ENCODE assay signal across 20 cellular contexts in genomic region chr7:22375359-22376048, GRCh38. TPM values are rescaled to one million over a fixed set of nuclear protein-coding genes. Genes with fewer than 3 reads are reported as not detected.
DNase-seq lines count a peak whose midpoint lies in the region; ATAC-seq and TF ChIP-seq lines count a peak whose summit lies in the region.
"Had no signal": no experiment of that assay in that cellular context is flagged by ENCODE, and none has a peak within 500 bp of the region (broad histone marks: within the 10 kb centered on the region; RNA-seq: fewer than 3 reads in every experiment).

No MANE protein-coding gene starts in this region.

- no CpG with 5 or more reads among the region's 2 CpGs for WGBS in mesendoderm (ENCODE audit: extremely low coverage, insufficient coverage, low lambda C conversion rate)
- WGBS in right lobe of liver (ENCODE audit: insufficient coverage, low coverage, low lambda C conversion rate, missing lambda C conversion rate): no CpG with 5 or more reads among the region's 2 CpGs

- peak; percentile 27 for DNase-seq in GM04504 (ENCODE audit: low read depth)
- DNase-seq in OCI-LY7 (ENCODE audit: low spot score): no peak
- peak; percentile 41 for DNase-seq in fibroblast of gingiva (ENCODE audit: low read depth)
- peak; percentile 37 for DNase-seq in mesendoderm
- DNase-seq in H4 (ENCODE audit: low spot score): no peak
- no peak for DNase-seq in NCI-H446 (lab: John Stamatoyannopoulos, UW)
- DNase-seq in right lobe of liver: no peak
- DNase-seq in activated T-cell treated with anti-CD3 and anti-CD28 coated beads, Interleukin-2, amount 50 U/mL, for 1 hour: no peak
- DNase-seq: activated CD4-positive, alpha-beta T cell treated with anti-CD3 and anti-CD28 coated beads for 36 hours; effector memory CD4-positive, alpha-beta T cell; naive B cell; NCI-H146; NCI-H510A treated with DMSO at 0.1 percent for 48 hours; Peyer's patch; SJCRH30; small intestine; stimulated activated CD4-positive, alpha-beta T cell treated with anti-CD3 and anti-CD28 coated beads, Interleukin-1b, Interleukin-23, amount 100 ng/mL, for 48 hours; upper lobe of left lung had no signal

- H4K5ac ChIP-seq in mesendoderm (ENCODE audit: low read length): no peak overlapping the region

- no peak overlapping the region for H3K27ac ChIP-seq in OCI-LY7 (ENCODE audit: low read depth, low read length, poor library complexity, severe bottlenecking)
- H3K27ac ChIP-seq in mesendoderm (ENCODE audit: low read depth, low read length): no peak overlapping the region
- H3K27ac ChIP-seq in right lobe of liver: no peak overlapping the region
- H3K27ac ChIP-seq: Peyer's patch, SJCRH30, upper lobe of left lung had no signal

- no peak for ATAC-seq in right lobe of liver
- ATAC-seq: activated CD4-positive, alpha-beta T cell treated with anti-CD3 and anti-CD28 coated beads for 36 hours; GM12878 had no signal

- no peak overlapping the region for H3K9ac ChIP-seq in mesendoderm (ENCODE audit: low read length)

- H3K56ac ChIP-seq in mesendoderm (ENCODE audit: low read length): no peak overlapping the region

- H3K4me1 ChIP-seq in OCI-LY7 (ENCODE audit: insufficient read depth, low read length, poor library complexity, severe bottlenecking): peaks cover 45% of the 10 kb centered on the region
- no peaks in the 10 kb centered on the region for H3K4me1 ChIP-seq in mesendoderm (ENCODE audit: control insufficient read depth, low read depth, low read length)
- peaks cover 0 to 10% (median 0%) of the 10 kb centered on the region in 4 donors for H3K4me1 ChIP-seq in right lobe of liver
- H3K4me1 ChIP-seq: SJCRH30 had no signal

- no peak overlapping the region for H2AK5ac ChIP-seq in mesendoderm (ENCODE audit: low read length)

- no peak overlapping the region for H2BK15ac ChIP-seq in mesendoderm (replicated peaks; ENCODE audit: low read depth)

- H3K79me2 ChIP-seq in OCI-LY7 (ENCODE audit: insufficient read depth, low read depth, low read length) (no peaks in the 10 kb centered on the region), mesendoderm (ENCODE audit: control insufficient read depth, insufficient read depth, low read length) (no peaks in the 10 kb centered on the region)

- H3K4me2 ChIP-seq in OCI-LY7 (ENCODE audit: low read length) (no peak overlapping the region), mesendoderm (ENCODE audit: low read length) (no peak overlapping the region)

- H3K27me3 ChIP-seq in mesendoderm (ENCODE audit: insufficient read depth, low read length, poor library complexity): no peaks in the 10 kb centered on the region
- no peaks in the 10 kb centered on the region for H3K27me3 ChIP-seq in right lobe of liver
- H3K27me3 ChIP-seq: Peyer's patch, upper lobe of left lung had no signal

- H3K9me3 ChIP-seq in OCI-LY7 (ENCODE audit: low read length) (no peaks in the 10 kb centered on the region), right lobe of liver (no peaks in the 10 kb centered on the region)
- H3K9me3 ChIP-seq: Peyer's patch, SJCRH30, upper lobe of left lung had no signal

- TF ChIP-seq POLR2A in right lobe of liver (IDR thresholded peaks at IDR 0.05): no peak

- CTCF ChIA-PET in OCI-LY7 (lab: Charles Lee; ENCODE audit: unreplicated experiment): interaction anchor here (1.8 kb wide), 1 partner anchor 64 kb away, joined by 3 read pairs; no protein-coding TSS in a partner anchor

- POLR2A ChIA-PET in OCI-LY7 (lab: Charles Lee): interaction anchor here (1.0 to 5.3 kb wide), 7 partner anchors 8 to 54 kb away, joined by 3 to 47 read pairs (median 5); no protein-coding TSS in a partner anchor

- no peak overlapping the region for H2BK5ac ChIP-seq in mesendoderm (ENCODE audit: low read length)

- no peak overlapping the region for H4K8ac ChIP-seq in mesendoderm (ENCODE audit: low read depth, low read length)

- no peak overlapping the region for H3K4ac ChIP-seq in mesendoderm (ENCODE audit: low read depth, low read length)

- intact Hi-C loops in OCI-LY7 (cut with micrococcal nuclease; ENCODE audit: unreplicated experiment) (no loop called here), right lobe of liver (cut with DNase I) (no loop called here)

- H3K4me3 ChIP-seq in OCI-LY7 (ENCODE audit: low read depth, low read length, poor library complexity, severe bottlenecking) (no peak overlapping the region), mesendoderm (ENCODE audit: low read length) (no peak overlapping the region), right lobe of liver (no peak overlapping the region)
- H3K4me3 ChIP-seq: GM12878, Peyer's patch, SJCRH30, upper lobe of left lung had no signal

- no peak for TF ChIP-seq CTCF in OCI-LY7 (conservative IDR thresholded peaks at IDR 0.05; ENCODE audit: low read length)
- no peak for TF ChIP-seq CTCF in right lobe of liver (IDR thresholded peaks at IDR 0.05)

- BruUV-seq in OCI-LY7 (replicated peaks; lab: Mats Ljungman, UMichigan): no TSS peak

- no peaks in the 10 kb centered on the region for H3K9me2 ChIP-seq in OCI-LY7 (ENCODE audit: insufficient read depth, low read length)

- H3K36me3 ChIP-seq in OCI-LY7 (ENCODE audit: insufficient read depth, low read length) (no peaks in the 10 kb centered on the region), mesendoderm (ENCODE audit: control insufficient read depth, insufficient read depth, low read length) (no peaks in the 10 kb centered on the region), right lobe of liver (no peaks in the 10 kb centered on the region)
- H3K36me3 ChIP-seq: Peyer's patch, SJCRH30, upper lobe of left lung had no signal

- no peaks in the 10 kb centered on the region for H3K79me1 ChIP-seq in mesendoderm (ENCODE audit: low read length)

- H3K18ac ChIP-seq in mesendoderm (ENCODE audit: low read length): no peak overlapping the region

- peak overlapping the region; percentile 45 for H2BK120ac ChIP-seq in mesendoderm (ENCODE audit: low read depth, low read length)

- H3K23ac ChIP-seq in mesendoderm (ENCODE audit: low read length): no peak overlapping the region

- peak overlapping the region; percentile 9; the same call in 1 of the 2 replicates for H2AFZ ChIP-seq in OCI-LY7 (ENCODE audit: low read length)

- H4K20me1 ChIP-seq in OCI-LY7 (ENCODE audit: insufficient read depth, low read length): no peaks in the 10 kb centered on the region

RNA-seq across cellular contexts. Expression of gene RAPGEF5, which starts 18.6 kb away (rescaled TPM):
- total RNA-seq in OCI-LY7 (2014; rRNA removed; shearing (Covaris generic)): 114 and 136 TPM in 2 replicates
- 115 and 120 TPM in 2 replicates for total RNA-seq in OCI-LY7 (2022)
- 3.1 TPM for polyA plus RNA-seq in mesendoderm (2013, experiment 1 of 2)
- 3.1 TPM for polyA plus RNA-seq in mesendoderm (2013, experiment 2 of 2)
- 0.85 and 2.4 TPM in 2 replicates for total RNA-seq in H4 (2014; rRNA removed; shearing (Covaris generic))
- 10 to 100 TPM; 15.5 to 56.4 (median 27.1) TPM for total RNA-seq in right lobe of liver
- polyA plus RNA-seq: BJ had no signal

Comparison
In these comparisons a context has a peak if more than half of its experiments do, and no peak if none do; other contexts are left out.
1. DNase-seq: peak in GM04504 (single experiment), fibroblast of gingiva (single experiment) and mesendoderm (single experiment); none in OCI-LY7 (single experiment), H4 (single experiment), NCI-H446 (0 of 2), right lobe of liver (0 of 3) and activated T-cell treated with anti-CD3 and anti-CD28 coated beads, Interleukin-2, amount 50 U/mL, for 1 hour (single experiment).